In genomic region chr16:68785715-68786114, GRCh38 we compare ENCODE assay signal across 16 cellular contexts. TPM values are rescaled to one million over a fixed set of nuclear protein-coding genes. Genes with fewer than 3 reads are reported as not detected.
DNase-seq lines count a peak whose midpoint lies in the region; ATAC-seq and TF ChIP-seq lines count a peak whose summit lies in the region.
"Had no signal": no experiment of that assay in that cellular context is flagged by ENCODE, and none has a peak within 500 bp of the region (broad histone marks: within the 10 kb centered on the region; RNA-seq: fewer than 3 reads in every experiment).

No MANE protein-coding gene starts in this region.

- ATAC-seq in body of pancreas (no peak), left lobe of liver (peak; percentile 2), HG02642 (IDR thresholded peaks at IDR 0.05; ENCODE audit: poor library complexity, unreplicated experiment) (no peak)
- ATAC-seq: CD8-positive, alpha-beta T cell had no signal

- no peak overlapping the region for H3K9ac ChIP-seq in Karpas-422 (ENCODE audit: low read length)
- H3K9ac ChIP-seq: BLaER1, SK-N-SH had no signal

- no peaks in the 10 kb centered on the region for H3K9me2 ChIP-seq in Karpas-422 (replicated peaks; ENCODE audit: insufficient read depth, low read length)
- H3K9me2 ChIP-seq: SK-N-SH had no signal

- TF ChIP-seq POLR2A in body of pancreas (IDR thresholded peaks at IDR 0.05) (no peak), stomach (IDR thresholded peaks at IDR 0.05) (no peak)

- no peak for TF ChIP-seq EP300 in stomach (IDR thresholded peaks at IDR 0.05)

- peaks cover 1% of the 10 kb centered on the region for H3K36me3 Mint-ChIP-seq in osteocyte (ENCODE audit: unreplicated experiment)
- H3K36me3 Mint-ChIP-seq: CD8-positive, alpha-beta T cell had no signal

- H2AFZ ChIP-seq in Karpas-422 (ENCODE audit: low read length): no peak overlapping the region

- H3K4me1 Mint-ChIP-seq in osteocyte (ENCODE audit: unreplicated experiment): peaks cover 25% of the 10 kb centered on the region

- no peak overlapping the region for H3K4me2 ChIP-seq in Karpas-422 (ENCODE audit: low read depth, low read length, poor library complexity, severe bottlenecking)
- H3K4me2 ChIP-seq: BLaER1, SK-N-SH had no signal

- DNase-seq in Karpas-422 (peak; percentile 15), body of pancreas (no peak), left lobe of liver (ENCODE audit: low spot score) (no peak), stomach (no peak), osteocyte (ENCODE audit: extremely low spot score, unreplicated experiment) (no peak), NCI-H524 treated with DMSO at 0.1 percent for 48 hours (lab: John Stamatoyannopoulos, UW) (no peak)
- DNase-seq in effector CD8-positive, alpha-beta T cell (lab: John Stamatoyannopoulos, UW): no peak
- DNase-seq: CD8-positive, alpha-beta T cell; GOT3; KBM-7; NCI-H526 treated with DMSO at 0.1 percent for 48 hours; Peyer's patch; Right ventricle myocardium superior; SK-N-SH had no signal

- H3K9me3 ChIP-seq in Karpas-422 (ENCODE audit: low read length) (no peaks in the 10 kb centered on the region), body of pancreas (no peaks in the 10 kb centered on the region), stomach (no peaks in the 10 kb centered on the region)
- H3K9me3 ChIP-seq: BLaER1, Peyer's patch, SK-N-SH had no signal

- H3K36me3 ChIP-seq in Karpas-422 (ENCODE audit: insufficient read depth, low read length) (no peaks in the 10 kb centered on the region), body of pancreas (replicated peaks in 1 of 2; ENCODE audit: insufficient read depth in 1 of 2, low read depth in 2 of 2) (no peaks in the 10 kb centered on the region), stomach (no peaks in the 10 kb centered on the region)
- H3K36me3 ChIP-seq: BLaER1 had no signal

- no peak overlapping the region for H3K4me3 Mint-ChIP-seq in osteocyte (ENCODE audit: unreplicated experiment)
- H3K4me3 Mint-ChIP-seq: CD8-positive, alpha-beta T cell had no signal

- H3K27me3 ChIP-seq in Karpas-422 (ENCODE audit: low read length) (no peaks in the 10 kb centered on the region), body of pancreas (no peaks in the 10 kb centered on the region), stomach (no peaks in the 10 kb centered on the region)
- H3K27me3 ChIP-seq: BLaER1, Peyer's patch had no signal

- no peak overlapping the region for H3K27ac Mint-ChIP-seq in osteocyte (ENCODE audit: unreplicated experiment)
- H3K27ac Mint-ChIP-seq: CD8-positive, alpha-beta T cell had no signal

- H3K27ac ChIP-seq in Karpas-422 (ENCODE audit: low read length): no peak overlapping the region
- peak overlapping the region in 3 of 4 donors; percentile 67 to 92 (median 77) for H3K27ac ChIP-seq in body of pancreas
- peak overlapping the region in 3 of 5 donors; percentile 4 to 50 (median 25) for H3K27ac ChIP-seq in stomach
- H3K27ac ChIP-seq: BLaER1, Peyer's patch had no signal

- H3K27me3 Mint-ChIP-seq in osteocyte (ENCODE audit: unreplicated experiment): no peaks in the 10 kb centered on the region

- H3K4me1 ChIP-seq in Karpas-422 (ENCODE audit: low read length) (no peaks in the 10 kb centered on the region), body of pancreas (peaks cover 89% of the 10 kb centered on the region), stomach (peaks cover 43 to 81% (median 54%) of the 10 kb centered on the region in 4 donors)

- TF ChIP-seq CTCF in body of pancreas (IDR thresholded peaks at IDR 0.05): no peak
- no peak for TF ChIP-seq CTCF in stomach (IDR thresholded peaks at IDR 0.05)
- no peak for TF ChIP-seq CTCF in osteocyte (IDR thresholded peaks at IDR 0.05)

- intact Hi-C loops in body of pancreas (cut with DNase I): no loop called here
- intact Hi-C loops in stomach (cut with DNase I; ENCODE audit: low total_unique reads): no loop called here

- no peaks in the 10 kb centered on the region for H4K20me1 ChIP-seq in Karpas-422 (ENCODE audit: insufficient read depth, low read depth, low read length)
- H4K20me1 ChIP-seq: BLaER1 had no signal

- H3K4me3 ChIP-seq in Karpas-422 (ENCODE audit: low read length) (no peak overlapping the region), body of pancreas (no peak overlapping the region), stomach (no peak overlapping the region)
- H3K4me3 ChIP-seq: BLaER1, Peyer's patch had no signal

- WGBS in body of pancreas, 2 donors: 34 to 35% methylated on average over 3 of the region's 3 CpGs
- WGBS in stomach, 5 donors: 35 to 67% (median 47%) methylated on average over 3 of the region's 3 CpGs

- no peaks in the 10 kb centered on the region for H3K9me3 Mint-ChIP-seq in osteocyte (ENCODE audit: unreplicated experiment)
- H3K9me3 Mint-ChIP-seq: CD8-positive, alpha-beta T cell had no signal

- H3K79me2 ChIP-seq in Karpas-422 (ENCODE audit: low read length): no peaks in the 10 kb centered on the region

RNA-seq across cellular contexts. Expression of gene CDH1, which starts 48.6 kb away (rescaled TPM):
- total RNA-seq in Karpas-422 (2014; rRNA removed; shearing (Covaris generic); ENCODE audit: low replicate concordance): not detected in 2 replicates
- total RNA-seq in body of pancreas (100 to 1,000 TPM in 1 of 2 donors, 10 to 100 TPM in 1; 95.3 to 107 TPM), left lobe of liver (115 TPM), stomach (100 to 1,000 TPM; 104 to 567 (median 188) TPM), osteocyte (0.21 TPM in 1 of 2 replicates, not detected in the other)
- 10 to 100 TPM; 15.0 to 63.3 (median 62.2) TPM for polyA plus RNA-seq in stomach
- total RNA-seq: Right ventricle myocardium superior had no signal
- polyA plus RNA-seq: SK-N-SH had no signal

RNA-seq across cellular contexts. Expression of gene TANGO6, which starts 57.6 kb away (rescaled TPM):
- 10.3 and 21.8 TPM in 2 replicates for total RNA-seq in Karpas-422 (2014; rRNA removed; shearing (Covaris generic); ENCODE audit: low replicate concordance)
- total RNA-seq in body of pancreas (10 to 100 TPM in 1 of 2 donors, 1 to 10 TPM in 1; 9.6 to 22.7 TPM), left lobe of liver (12.2 TPM), stomach (10 to 100 TPM in 4 of 5 donors, 1 to 10 TPM in 1; 9.7 to 32.7 (median 17.3) TPM), osteocyte (11.9 and 13.4 TPM in 2 replicates)
- 1 to 10 TPM; 2.2 to 9.9 (median 3.9) TPM for polyA plus RNA-seq in stomach

Comparison
In these comparisons a context has a peak if more than half of its experiments do, and no peak if none do; other contexts are left out.
1. RNA of gene CDH1, which starts 48.6 kb away (total RNA-seq): 104 to 567 TPM in stomach, 115 TPM in left lobe of liver (single experiment) and 95.3 to 107 TPM in body of pancreas; not detected in Karpas-422 and 0.21 TPM in osteocyte; every median in the first group is over 10 times any median in the second.